Comparison of ENCODE assay signal across 8 cellular contexts in the genomic region with DNA sequence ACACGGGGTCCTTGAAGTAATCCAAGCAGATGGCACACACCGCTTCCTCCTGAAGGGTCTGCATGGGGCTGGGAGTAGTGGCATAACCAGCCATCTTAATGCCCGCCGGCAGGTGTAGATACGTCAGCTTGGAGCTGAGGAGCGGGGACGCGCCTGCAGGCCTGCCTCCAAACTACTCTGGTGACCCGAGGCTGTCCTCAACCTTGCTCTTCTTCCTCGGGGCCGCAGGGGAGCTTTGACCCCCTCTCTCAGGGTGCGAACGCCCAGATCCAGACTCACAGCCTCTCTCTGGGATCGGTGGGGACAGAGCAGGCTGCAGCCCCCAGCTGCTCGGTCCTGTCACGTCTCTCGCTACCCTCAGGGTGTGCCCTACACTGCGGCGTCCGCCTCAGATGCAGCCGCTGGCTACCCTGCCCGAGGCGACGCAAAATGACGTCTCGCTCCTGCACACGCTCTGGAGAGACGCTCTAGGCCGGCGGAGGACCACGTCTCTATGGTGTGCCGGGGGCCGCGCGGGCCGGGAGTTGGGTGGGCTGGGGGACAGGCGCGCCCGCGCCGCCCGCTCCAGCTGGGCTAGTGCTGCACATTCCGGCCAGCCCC. TPM values are rescaled to one million over a fixed set of nuclear protein-coding genes. Genes with fewer than 3 reads are reported as not detected.
DNase-seq lines count a peak whose midpoint lies in the region; ATAC-seq and TF ChIP-seq lines count a peak whose summit lies in the region.

TSS of gene TRIM52 (minus strand) at position 424 of the 600 bp plus-strand sequence. CDS start at position 94, 330 bp downstream.

- H3K27ac ChIP-seq in DND-41 (ENCODE audit: low read length) (peak within 1 kb of the TSS; percentile 98), GM23248 (peak within 1 kb of the TSS; percentile 97), testis (peak within 1 kb of the TSS; percentile 99)

- no peaks in the 10 kb centered on the region for H3K27me3 Mint-ChIP-seq in activated T-cell treated with anti-CD3 and anti-CD28 coated beads, Interleukin-2, amount 50 U/mL, for 72 hours (ENCODE audit: low read depth)

- H3K9me3 ChIP-seq in DND-41 (ENCODE audit: insufficient read depth, low read length, severe bottlenecking) (no peaks in the 10 kb centered on the region), GM23248 (ENCODE audit: low read depth) (no peaks in the 10 kb centered on the region), testis (no peaks in the 10 kb centered on the region)

- ATAC-seq in DND-41 (ENCODE audit: insufficient read depth, low read depth): peak; percentile 86
- peak; percentile 90 to 91 for ATAC-seq in activated T-cell treated with anti-CD3 and anti-CD28 coated beads, Interleukin-2, amount 50 U/mL, for 72 hours (replicated peaks in 1 of 2)

- H3K4me1 Mint-ChIP-seq in activated T-cell treated with anti-CD3 and anti-CD28 coated beads, Interleukin-2, amount 50 U/mL, for 72 hours (ENCODE audit: low read depth): peaks cover 42% of the 10 kb centered on the region

- H4K20me1 ChIP-seq in DND-41 (ENCODE audit: insufficient read depth, low read length) (peaks cover 17% of the 10 kb centered on the region; the same call in 1 of the 2 replicates), GM23248 (ENCODE audit: insufficient read depth) (0 out of 2 replicates have a peak, but pooled peaks cover 8% of the 10 kb centered on the region)

- H3K27ac Mint-ChIP-seq in activated T-cell treated with anti-CD3 and anti-CD28 coated beads, Interleukin-2, amount 50 U/mL, for 72 hours: peak within 1 kb of the TSS; percentile 92

- H3K79me2 ChIP-seq in DND-41 (ENCODE audit: insufficient read depth, low read length) (peaks cover 78% of the 10 kb centered on the region), GM23248 (ENCODE audit: insufficient read depth) (peaks cover 66% of the 10 kb centered on the region)

- H3K4me3 Mint-ChIP-seq in activated T-cell treated with anti-CD3 and anti-CD28 coated beads, Interleukin-2, amount 50 U/mL, for 72 hours: peak within 1 kb of the TSS; percentile 92 to 95

- H3K27me3 ChIP-seq in DND-41 (ENCODE audit: insufficient read depth, low read length, poor library complexity): no peaks in the 10 kb centered on the region
- H3K27me3 ChIP-seq in GM23248 (replicated peaks; ENCODE audit: insufficient read depth): no peaks in the 10 kb centered on the region
- H3K27me3 ChIP-seq in testis: no peaks in the 10 kb centered on the region

- H3K36me3 Mint-ChIP-seq in activated T-cell treated with anti-CD3 and anti-CD28 coated beads, Interleukin-2, amount 50 U/mL, for 72 hours (ENCODE audit: insufficient read depth in 2 of 2): peaks cover 7 to 17% of the 10 kb centered on the region in 2 donors

- WGBS in GM23248 (ENCODE audit: low coverage in 1 of 2, low lambda C conversion rate in 2 of 2, missing lambda C conversion rate in 2 of 2), 2 experiments: 1% methylated on average over 42 to 43 of the region's 43 CpGs
- 0 to 1% methylated on average over 2 to 30 of the region's 43 CpGs for WGBS in testis, 2 donors

- peaks cover 35% of the 10 kb centered on the region for H3K36me3 ChIP-seq in DND-41 (ENCODE audit: insufficient read depth, low read length)
- peaks cover 9% of the 10 kb centered on the region for H3K36me3 ChIP-seq in GM23248 (ENCODE audit: low read depth)
- no peaks in the 10 kb centered on the region for H3K36me3 ChIP-seq in testis (ENCODE audit: low read depth, missing control alignments)

- peak within 1 kb of the TSS; percentile 98 for H3K9ac ChIP-seq in DND-41 (ENCODE audit: low read depth, low read length)
- H3K9ac ChIP-seq in GM23248: peak within 1 kb of the TSS; percentile 100

- peak; percentile 40 for TF ChIP-seq POLR2A in testis (IDR thresholded peaks at IDR 0.05)

- H2AFZ ChIP-seq in DND-41 (ENCODE audit: low read depth, low read length): peak within 1 kb of the TSS; percentile 79
- peak within 1 kb of the TSS; percentile 87 for H2AFZ ChIP-seq in GM23248

- intact Hi-C loops in testis (cut with DNase I; ENCODE audit: low total_unique reads): loop anchor here (5.0 kb wide), 1 partner anchor 69 kb away; no protein-coding TSS in a partner anchor

- H3K4me3 ChIP-seq in DND-41 (ENCODE audit: low read depth in 1 of 2, low read length in 2 of 2) (peak within 1 kb of the TSS; percentile 88 to 97), GM23248 (peak within 1 kb of the TSS; percentile 94), foreskin fibroblast (ENCODE audit: low read depth in 1 of 2, low read length in 2 of 2) (peak within 1 kb of the TSS; percentile 93), testis (peak within 1 kb of the TSS; percentile 99 to 100)

- in situ Hi-C loops in GM23248 (cut with MboI): no loop called here

- H3K4me2 ChIP-seq in DND-41 (ENCODE audit: insufficient read depth, low read length) (peak within 1 kb of the TSS; percentile 95), GM23248 (ENCODE audit: unreplicated experiment) (peak within 1 kb of the TSS; percentile 84)

- peaks cover 24% of the 10 kb centered on the region; the same call in 1 of the 2 replicates for H3F3A ChIP-seq in GM23248 (ENCODE audit: insufficient read depth)

- no peaks in the 10 kb centered on the region for H3K9me2 ChIP-seq in GM23248 (ENCODE audit: insufficient read depth)

- H3K4me1 ChIP-seq in DND-41 (ENCODE audit: insufficient read depth, low read length): peaks cover 58% of the 10 kb centered on the region
- H3K4me1 ChIP-seq in GM23248 (ENCODE audit: insufficient read depth): peaks cover 25% of the 10 kb centered on the region
- peaks cover 14% of the 10 kb centered on the region for H3K4me1 ChIP-seq in testis

- TF ChIP-seq CTCF in DND-41 (IDR thresholded peaks at IDR 0.05; ENCODE audit: borderline replicate concordance, extremely low read depth, low read length, poor library complexity, severe bottlenecking) (peak; percentile 15), foreskin fibroblast (IDR thresholded peaks at IDR 0.05; ENCODE audit: low read depth, low read length) (no peak), testis (IDR thresholded peaks at IDR 0.05) (no peak)

- DNase-seq in DND-41 (peak; percentile 90), GM23248 (peak; percentile 95), LoVo (ENCODE audit: low spot score) (peak; percentile 93), foreskin fibroblast (peak; percentile 91 to 97), non-pigmented ciliary epithelial cell (ENCODE audit: low read depth) (peak; percentile 51), testis (peak; percentile 96), SW 1271 (lab: John Stamatoyannopoulos, UW) (no peak)
- DNase-seq in activated T-cell treated with anti-CD3 and anti-CD28 coated beads, Interleukin-2, amount 50 U/mL, for 72 hours: peak; percentile 91 to 94

- no peaks in the 10 kb centered on the region for H3K9me3 Mint-ChIP-seq in activated T-cell treated with anti-CD3 and anti-CD28 coated beads, Interleukin-2, amount 50 U/mL, for 72 hours

RNA-seq across cellular contexts. Expression of gene TRIM52, which starts in this region (rescaled TPM):
- 6.6 and 7.8 TPM in 2 replicates for total RNA-seq in GM23248 (2014; rRNA removed; shearing (Covaris generic))
- 4.1 and 5.3 TPM in 2 replicates for polyA plus RNA-seq in GM23248 (2016; fragmentation: Nextera tagmentation; extraction: Ambion mirVana)
- total RNA-seq in activated T-cell treated with anti-CD3 and anti-CD28 coated beads, Interleukin-2, amount 50 U/mL, for 72 hours: 10 to 100 TPM; 19.2 to 22.7 TPM
- total RNA-seq in testis: 10 to 100 TPM; 28.4 to 32.8 TPM
- polyA plus RNA-seq in testis (ENCODE audit: insufficient read depth, low read depth, low replicate concordance): 19.3 TPM

Comparison
In these comparisons a context has a peak if more than half of its experiments do, and no peak if none do; other contexts are left out.
1. DNase-seq: peak in DND-41 (single experiment), GM23248 (single experiment), LoVo (single experiment), activated T-cell treated with anti-CD3 and anti-CD28 coated beads, Interleukin-2, amount 50 U/mL, for 72 hours (2 of 2), foreskin fibroblast (2 of 2), non-pigmented ciliary epithelial cell (single experiment) and testis (single experiment); none in SW 1271 (0 of 2).
2. Peak in every context shown above with its lines, with median percentiles within 50 percentile points of each other: H3K27ac ChIP-seq and H3K4me3 ChIP-seq.